ENCODE assay signal across 1 cellular context in genomic region chr20:40952231-40952630, GRCh38.
TF ChIP-seq lines count a peak whose summit lies in the region.

No MANE protein-coding gene starts in this region.

TF ChIP-seq in GM23338, 12 proteins besides CTCF, POLR2A, EP300 and RAD21 (continued from another document):
- TF ChIP-seq REST (IDR thresholded peaks at IDR 0.05; ENCODE audit: unreplicated experiment) (no peak), JUNB (IDR thresholded peaks at IDR 0.05; ENCODE audit: unreplicated experiment) (no peak), ETS1 (IDR thresholded peaks at IDR 0.05) (no peak), STAT1 (IDR thresholded peaks at IDR 0.05; ENCODE audit: unreplicated experiment) (no peak), ZNF331 (CRISPR knock-in tag; IDR thresholded peaks at IDR 0.05; ENCODE audit: low read depth) (no peak)
